Comparison of ENCODE assay signal across 8 cellular contexts in the genomic region with DNA sequence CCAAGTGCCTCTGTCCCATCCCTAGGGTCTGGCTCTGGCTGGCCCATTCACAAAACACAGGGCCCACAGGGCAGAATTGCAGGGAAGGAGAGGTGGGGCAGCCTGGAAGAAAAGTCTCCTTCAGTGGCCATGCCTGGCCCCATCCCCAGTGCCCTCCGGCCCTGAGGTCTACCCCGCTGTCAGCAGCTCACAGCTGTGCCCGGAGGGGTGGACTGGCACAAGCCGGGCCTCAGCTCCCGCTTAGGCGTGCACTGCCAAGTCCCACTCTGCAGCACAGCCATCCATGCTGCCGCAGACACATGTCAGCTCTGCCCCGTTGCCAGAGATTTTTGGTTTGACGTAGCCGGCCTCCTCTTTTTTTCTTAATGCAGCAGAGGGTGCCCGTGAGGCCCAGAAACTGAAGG. TPM values are rescaled to one million over a fixed set of nuclear protein-coding genes. Genes with fewer than 3 reads are reported as not detected.
DNase-seq lines count a peak whose midpoint lies in the region; ATAC-seq and TF ChIP-seq lines count a peak whose summit lies in the region.

No MANE protein-coding gene starts in this region.

- H3K27me3 Mint-ChIP-seq in endothelial cell (ENCODE audit: unreplicated experiment), result peaks cover 6% of the 10 kb centered on the region

- H3K4me3 Mint-ChIP-seq in endothelial cell (ENCODE audit: unreplicated experiment), result no peak overlapping the region

- H3K9ac ChIP-seq in BLaER1 treated with 17β-estradiol and CSF1 and Interleukin-3, amounts not matched to agents 10 nM and 100 nM, result peak overlapping the region in 6 of 11 experiments; percentile 11 to 54 (median 29); a peak in 7 of 22 replicates
- H3K9ac ChIP-seq in muscle layer of colon (ENCODE audit: low read length), result no peak overlapping the region

- H3K4me3 ChIP-seq in BLaER1 treated with 17β-estradiol and CSF1 and Interleukin-3, amounts not matched to agents 10 nM and 100 nM, result no peak overlapping the region
- peak overlapping the region in 1 of 2 donors; percentile 43 for H3K4me3 ChIP-seq in muscle layer of colon (ENCODE audit: low read depth in 1 of 2, low read length in 2 of 2)

- H4K20me1 ChIP-seq in BLaER1 treated with 17β-estradiol and CSF1 and Interleukin-3, amounts not matched to agents 10 nM and 100 nM, result no peaks in the 10 kb centered on the region

- H3K27ac Mint-ChIP-seq in endothelial cell (ENCODE audit: unreplicated experiment), result no peak overlapping the region

- no peaks in the 10 kb centered on the region for H3K9me3 Mint-ChIP-seq in endothelial cell (ENCODE audit: unreplicated experiment)

- H3K36me3 ChIP-seq in BLaER1 treated with 17β-estradiol and CSF1 and Interleukin-3, amounts not matched to agents 10 nM and 100 nM, result no peaks in the 10 kb centered on the region
- no peaks in the 10 kb centered on the region for H3K36me3 ChIP-seq in muscle layer of colon (ENCODE audit: insufficient read depth, low read length)

- DNase-seq in NCI-H2227 treated with DMSO at 0.1 percent for 48 hours (lab: John Stamatoyannopoulos, UW) (peak; percentile 45), endothelial cell (ENCODE audit: low spot score) (peak; percentile 45), erythroblast (lab: John Stamatoyannopoulos, UW) (no peak)

- peaks cover 19% of the 10 kb centered on the region for H3K4me1 Mint-ChIP-seq in endothelial cell (ENCODE audit: unreplicated experiment)

- no peaks in the 10 kb centered on the region for H3K27me3 ChIP-seq in BLaER1 treated with 17β-estradiol and CSF1 and Interleukin-3, amounts not matched to agents 10 nM and 100 nM
- no peaks in the 10 kb centered on the region for H3K27me3 ChIP-seq in muscle layer of colon (ENCODE audit: control insufficient read depth in 1 of 2, insufficient read depth in 2 of 2, low read length in 2 of 2)

- no peaks in the 10 kb centered on the region for H3K36me3 Mint-ChIP-seq in endothelial cell (ENCODE audit: low read depth, unreplicated experiment)

- no peak for TF ChIP-seq POLR2A in erythroblast (IDR thresholded peaks at IDR 0.05; ENCODE audit: low read length)

- no peak for ATAC-seq in GM21360 (IDR thresholded peaks at IDR 0.05; ENCODE audit: unreplicated experiment)
- ATAC-seq in HG03378 (IDR thresholded peaks at IDR 0.05; ENCODE audit: unreplicated experiment), result no peak
- ATAC-seq in HG02588 (IDR thresholded peaks at IDR 0.05; ENCODE audit: unreplicated experiment), result no peak

- no peak for TF ChIP-seq CTCF in endothelial cell (IDR thresholded peaks at IDR 0.05; ENCODE audit: unreplicated experiment)

- H3K27ac ChIP-seq in BLaER1 treated with 17β-estradiol and CSF1 and Interleukin-3, amounts not matched to agents 10 nM and 100 nM, result peak overlapping the region in 4 of 11 experiments; percentile 3 to 43 (median 34); a peak in 3 of 22 replicates
- H3K27ac ChIP-seq in muscle layer of colon (ENCODE audit: low read depth, low read length), result peak overlapping the region; percentile 47

- H3K4me2 ChIP-seq in BLaER1 treated with 17β-estradiol and CSF1 and Interleukin-3, amounts not matched to agents 10 nM and 100 nM, result peak overlapping the region; percentile 54 to 77 (median 62)

- H3K4me1 ChIP-seq in BLaER1 treated with 17β-estradiol and CSF1 and Interleukin-3, amounts not matched to agents 10 nM and 100 nM, result peaks cover 23 to 56% (median 37%) of the 10 kb centered on the region in 10 experiments
- H3K4me1 ChIP-seq in muscle layer of colon (ENCODE audit: insufficient read depth, low read length), result peaks cover 23% of the 10 kb centered on the region

- H3K9me3 ChIP-seq in BLaER1 treated with 17β-estradiol and CSF1 and Interleukin-3, amounts not matched to agents 10 nM and 100 nM (replicated peaks in 1 of 11), result no peaks in the 10 kb centered on the region
- H3K9me3 ChIP-seq in muscle layer of colon (ENCODE audit: low read length), result no peaks in the 10 kb centered on the region

RNA-seq across cellular contexts. Expression of gene SCN2B, which starts 3.9 kb away (rescaled TPM):
- total RNA-seq in endothelial cell (ENCODE audit: unreplicated experiment), result not detected

RNA-seq across cellular contexts. Expression of gene SCN4B, which starts 27.7 kb away (rescaled TPM):
- 3.1 TPM for total RNA-seq in endothelial cell (ENCODE audit: unreplicated experiment)

RNA-seq across cellular contexts. Expression of gene JAML, which starts 44.5 kb away (rescaled TPM):
- total RNA-seq in endothelial cell (ENCODE audit: unreplicated experiment), result 0.31 TPM

Comparison
In these comparisons a context has a peak if more than half of its experiments do, and no peak if none do; other contexts are left out.
1. DNase-seq: peak in NCI-H2227 treated with DMSO at 0.1 percent for 48 hours (single experiment) and endothelial cell (single experiment); none in erythroblast (0 of 2).